1 cellular context compared by ENCODE assay signal in genomic region chr21:17612565-17613241, GRCh38.
TF ChIP-seq lines count a peak whose summit lies in the region.

Gene BTG3, minus strand, starts transcription at chr21:17612901. Its CDS starts 3,757 bp downstream, at chr21:17609144.

TF ChIP-seq in GM12878, 131 proteins besides CTCF, POLR2A, EP300 and RAD21 (continued from another document):
- TF ChIP-seq ZBTB40 (IDR thresholded peaks at IDR 0.05; ENCODE audit: borderline replicate concordance) (no peak), PAX5 (IDR thresholded peaks at IDR 0.05; ENCODE audit: borderline replicate concordance, low read depth, low read length) (0 out of 2 replicates have a peak, but pooled peaks have one; percentile 6), POLR2AphosphoS2 (IDR thresholded peaks at IDR 0.05; ENCODE audit: low read depth, low read length) (peak; percentile 72; the same call in 1 of the 2 replicates), GATAD2B (conservative IDR thresholded peaks at IDR 0.05; ENCODE audit: low read depth) (peak; percentile 69; the same call in 1 of the 2 replicates), SUZ12 (IDR thresholded peaks at IDR 0.05; ENCODE audit: unreplicated experiment) (no peak), LARP7 (IDR thresholded peaks at IDR 0.05) (0 out of 2 replicates have a peak, but pooled peaks have one; percentile 55), STAT1 (conservative IDR thresholded peaks at IDR 0.05) (0 out of 2 replicates have a peak, but pooled peaks have one; percentile 40), ZNF687 (IDR thresholded peaks at IDR 0.05) (peak; percentile 86), YBX1 (IDR thresholded peaks at IDR 0.05) (no peak), ASH2L (IDR thresholded peaks at IDR 0.05; ENCODE audit: borderline replicate concordance, low read depth) (0 out of 2 replicates have a peak, but pooled peaks have one; percentile 35), BHLHE40 (IDR thresholded peaks at IDR 0.05; ENCODE audit: borderline replicate concordance in 1 of 2, low read depth in 2 of 2, low read length in 1 of 2) (peak; percentile 53 to 85; a peak in 3 of 4 replicates), POLR2AphosphoS5 (IDR thresholded peaks at IDR 0.05; ENCODE audit: low read length) (peak; percentile 81), IKZF1 (conservative IDR thresholded peaks at IDR 0.05) (peak; percentile 79), NRF1 (conservative IDR thresholded peaks at IDR 0.05; ENCODE audit: low read depth, low read length) (0 out of 2 replicates have a peak, but pooled peaks have one; percentile 30), CREB1 (IDR thresholded peaks at IDR 0.05; ENCODE audit: low read depth) (peak; percentile 46; the same call in 1 of the 2 replicates), MXI1 (IDR thresholded peaks at IDR 0.05; ENCODE audit: low read depth, low read length) (peak; percentile 18; the same call in 1 of the 2 replicates)
